In genomic region chr5:179294891-179295777, GRCh38 we compare ENCODE assay signal across 18 cellular contexts. TPM values are rescaled to one million over a fixed set of nuclear protein-coding genes. Genes with fewer than 3 reads are reported as not detected.
DNase-seq lines count a peak whose midpoint lies in the region; ATAC-seq and TF ChIP-seq lines count a peak whose summit lies in the region.
"Had no signal": no experiment of that assay in that cellular context is flagged by ENCODE, and none has a peak within 500 bp of the region (broad histone marks: within the 10 kb centered on the region; RNA-seq: fewer than 3 reads in every experiment).

No MANE protein-coding gene starts in this region.

- H3K27me3 ChIP-seq in rectal smooth muscle tissue (ENCODE audit: control insufficient read depth, insufficient read depth, low read length): no peaks in the 10 kb centered on the region
- H3K27me3 ChIP-seq: body of pancreas had no signal

- H3K9me3 Mint-ChIP-seq in CD14-positive monocyte: peaks cover 7 to 18% (median 13%) of the 10 kb centered on the region in 7 donors
- peaks cover 0 to 2% of the 10 kb centered on the region in 2 donors for H3K9me3 Mint-ChIP-seq in activated T-cell treated with anti-CD3 and anti-CD28 coated beads, Interleukin-2, amount 50 U/mL, for 72 hours

- no peaks in the 10 kb centered on the region for H3K4me1 Mint-ChIP-seq in CD14-positive monocyte
- no peaks in the 10 kb centered on the region for H3K4me1 Mint-ChIP-seq in activated T-cell treated with anti-CD3 and anti-CD28 coated beads, Interleukin-2, amount 50 U/mL, for 72 hours (ENCODE audit: low read depth)
- H3K4me1 Mint-ChIP-seq: activated CD4-positive, alpha-beta T cell treated with anti-CD3 and anti-CD28 coated beads, Interleukin-2, amount 10 ng/mL, durations not matched to agents 7 days and 5 days had no signal

- DNase-seq in CD14-positive monocyte (ENCODE audit: low spot score) (peak; percentile 24), RPMI7951 (ENCODE audit: low read depth) (peak; percentile 28), cardiac septum (ENCODE audit: low spot score) (peak; percentile 79), dedifferentiated amniotic fluid mesenchymal stem cell (ENCODE audit: extremely low spot score) (no peak), NCI-H146 treated with DMSO at 0.1 percent for 48 hours (lab: John Stamatoyannopoulos, UW; ENCODE audit: unreplicated experiment) (no peak)
- DNase-seq in activated T-cell treated with anti-CD3 and anti-CD28 coated beads, Interleukin-2, amount 50 U/mL, for 72 hours: no peak
- DNase-seq: activated CD4-positive, alpha-beta T cell treated with anti-CD3 and anti-CD28 coated beads, Interleukin-2, amount 10 ng/mL, durations not matched to agents 7 days and 5 days; C1 segment of cervical spinal cord; MV-4-11; NCI-H510A; stimulated activated CD4-positive, alpha-beta T cell treated with anti-CD3 and anti-CD28 coated beads, Interleukin-2, amount 100 ng/mL, for 24 hours; T-helper 2 cell had no signal

- peaks cover 9% of the 10 kb centered on the region for H3K4me1 ChIP-seq in rectal smooth muscle tissue (ENCODE audit: control insufficient read depth, insufficient read depth, low read length)
- H3K4me1 ChIP-seq: body of pancreas, HAP-1 had no signal

- peak overlapping the region; percentile 58 for H3K27ac ChIP-seq in rectal smooth muscle tissue (ENCODE audit: low read depth, low read length)
- H3K27ac ChIP-seq: body of pancreas had no signal

- H3K27me3 Mint-ChIP-seq in CD14-positive monocyte (ENCODE audit: low read depth in 3 of 3): peaks cover 2 to 9% (median 4%) of the 10 kb centered on the region in 3 donors
- no peaks in the 10 kb centered on the region for H3K27me3 Mint-ChIP-seq in activated T-cell treated with anti-CD3 and anti-CD28 coated beads, Interleukin-2, amount 50 U/mL, for 72 hours (ENCODE audit: low read depth)
- H3K27me3 Mint-ChIP-seq: activated CD4-positive, alpha-beta T cell treated with anti-CD3 and anti-CD28 coated beads, Interleukin-2, amount 10 ng/mL, durations not matched to agents 7 days and 5 days had no signal

- H3K4me3 Mint-ChIP-seq in CD14-positive monocyte: no peak overlapping the region
- no peak overlapping the region for H3K4me3 Mint-ChIP-seq in activated T-cell treated with anti-CD3 and anti-CD28 coated beads, Interleukin-2, amount 50 U/mL, for 72 hours
- H3K4me3 Mint-ChIP-seq: activated CD4-positive, alpha-beta T cell treated with anti-CD3 and anti-CD28 coated beads, Interleukin-2, amount 10 ng/mL, durations not matched to agents 7 days and 5 days; activated T-helper 1 cell treated with anti-CD3 and anti-CD28 coated beads, Interleukin-12 subunit alpha, Interleukin-12 subunit beta, Interleukin-2, Interleukin-4 antibody, amounts not matched to agents 30 ng/mL and 10 ng/mL and 1 ng/mL, durations not matched to agents 14 hours and 24 hours and 36 hours had no signal

- no peak for TF ChIP-seq CTCF in CD14-positive monocyte (IDR thresholded peaks at IDR 0.05)

- no peak overlapping the region for H3K27ac Mint-ChIP-seq in CD14-positive monocyte
- no peak overlapping the region for H3K27ac Mint-ChIP-seq in activated T-cell treated with anti-CD3 and anti-CD28 coated beads, Interleukin-2, amount 50 U/mL, for 72 hours
- H3K27ac Mint-ChIP-seq: activated CD4-positive, alpha-beta T cell treated with anti-CD3 and anti-CD28 coated beads, Interleukin-2, amount 10 ng/mL, durations not matched to agents 7 days and 5 days; activated T-helper 1 cell treated with anti-CD3 and anti-CD28 coated beads, Interleukin-12 subunit alpha, Interleukin-12 subunit beta, Interleukin-2, Interleukin-4 antibody, amounts not matched to agents 30 ng/mL and 10 ng/mL and 1 ng/mL, durations not matched to agents 14 hours and 24 hours and 36 hours had no signal

- H3K9ac ChIP-seq in rectal smooth muscle tissue (ENCODE audit: low read length): no peak overlapping the region

- ATAC-seq in activated CD4-positive, CD25-positive, alpha-beta regulatory T cell treated with anti-CD3 and anti-CD28 coated beads, Interleukin-2, amount 50 U/mL, for 24 hours: no peak
- no peak for ATAC-seq in activated T-cell treated with anti-CD3 and anti-CD28 coated beads, Interleukin-2, amount 50 U/mL, for 72 hours (replicated peaks in 1 of 2)
- ATAC-seq: body of pancreas had no signal

- H3K36me3 ChIP-seq in rectal smooth muscle tissue (ENCODE audit: control insufficient read depth, insufficient read depth, low read length): no peaks in the 10 kb centered on the region
- H3K36me3 ChIP-seq: HAP-1 had no signal

- no peak overlapping the region for H3K4me3 ChIP-seq in rectal smooth muscle tissue (ENCODE audit: low read length)
- H3K4me3 ChIP-seq: body of pancreas, HAP-1, lung had no signal

- intact Hi-C loops in CD14-positive monocyte (cut with micrococcal nuclease): no loop called here
- intact Hi-C loops in cardiac septum (cut with DNase I): no loop called here

- H3K36me3 Mint-ChIP-seq in CD14-positive monocyte: no peaks in the 10 kb centered on the region
- H3K36me3 Mint-ChIP-seq in activated T-cell treated with anti-CD3 and anti-CD28 coated beads, Interleukin-2, amount 50 U/mL, for 72 hours (ENCODE audit: insufficient read depth in 2 of 2): no peaks in the 10 kb centered on the region

RNA-seq across cellular contexts. Expression of gene ADAMTS2, which starts 50.1 kb away (rescaled TPM):
- polyA plus RNA-seq in CD14-positive monocyte: under 1 TPM in 1 of 2 donors, not detected in 1; 0.74 TPM
- 0.49 and 0.60 TPM in 2 replicates for total RNA-seq in RPMI7951 (2014; rRNA removed; shearing (Covaris generic))
- total RNA-seq in cardiac septum: 5.9 TPM
- total RNA-seq in activated T-cell treated with anti-CD3 and anti-CD28 coated beads, Interleukin-2, amount 50 U/mL, for 72 hours: not detected
- total RNA-seq: activated CD4-positive, alpha-beta T cell treated with anti-CD3 and anti-CD28 coated beads, Interleukin-2, amount 10 ng/mL, durations not matched to agents 7 days and 5 days; activated T-helper 1 cell treated with anti-CD3 and anti-CD28 coated beads, Interleukin-12 subunit alpha, Interleukin-12 subunit beta, Interleukin-2, Interleukin-4 antibody, amounts not matched to agents 30 ng/mL and 10 ng/mL and 1 ng/mL, durations not matched to agents 14 hours and 24 hours and 36 hours had no signal

Comparison
In these comparisons a context has a peak if more than half of its experiments do, and no peak if none do; other contexts are left out.
1. DNase-seq: peak in CD14-positive monocyte (single experiment), RPMI7951 (single experiment) and cardiac septum (single experiment); none in dedifferentiated amniotic fluid mesenchymal stem cell (single experiment), NCI-H146 treated with DMSO at 0.1 percent for 48 hours (single experiment) and activated T-cell treated with anti-CD3 and anti-CD28 coated beads, Interleukin-2, amount 50 U/mL, for 72 hours (0 of 2).